ENCODE assay signal across 18 cellular contexts in genomic region chr13:31436478-31436877, GRCh38.
DNase-seq lines count a peak whose midpoint lies in the region; TF ChIP-seq lines count a peak whose summit lies in the region.
"Had no signal": no experiment of that assay in that cellular context is flagged by ENCODE, and none has a peak within 500 bp of the region (broad histone marks: within the 10 kb centered on the region; RNA-seq: fewer than 3 reads in every experiment).

No MANE protein-coding gene starts in this region.

- TF ChIP-seq CTCF in vagina (IDR thresholded peaks at IDR 0.05), result no peak

- no peaks in the 10 kb centered on the region for H3K4me1 ChIP-seq in vagina
- H3K4me1 ChIP-seq: A549, Peyer's patch, SJCRH30 had no signal

- H3K27me3 ChIP-seq in vagina, result no peaks in the 10 kb centered on the region
- H3K27me3 ChIP-seq: Peyer's patch, SJCRH30 had no signal

- H3K27ac ChIP-seq in vagina, result no peak overlapping the region
- H3K27ac ChIP-seq: A549, Peyer's patch, SJCRH30 had no signal

- no peak overlapping the region for H3K4me3 ChIP-seq in vagina
- H3K4me3 ChIP-seq: A549, Peyer's patch, SJCRH30 had no signal

- intact Hi-C loops in vagina (cut with DNase I), result no loop called here

- no peaks in the 10 kb centered on the region for H3K36me3 ChIP-seq in vagina
- H3K36me3 ChIP-seq: Peyer's patch, SJCRH30 had no signal

- H3K9me3 ChIP-seq in vagina, result no peaks in the 10 kb centered on the region
- H3K9me3 ChIP-seq: A549, Peyer's patch, SJCRH30 had no signal

- DNase-seq in LoVo (ENCODE audit: low spot score) (peak; percentile 41), astrocyte of the hippocampus (ENCODE audit: low read depth, low spot score) (peak; percentile 16), mucosa of gallbladder (ENCODE audit: low spot score) (peak; percentile 54), kidney glomerular epithelial cell (lab: John Stamatoyannopoulos, UW) (no peak), vagina (ENCODE audit: extremely low spot score in 2 of 2) (no peak), NCI-H2227 treated with DMSO at 0.1 percent for 48 hours (lab: John Stamatoyannopoulos, UW) (no peak), NCI-H187 (lab: John Stamatoyannopoulos, UW) (no peak)
- DNase-seq: DMS53, H7, HFFc6, KG1, NCI-H1105, NCI-H146, NCI-H2029 treated with DMSO at 0.1 percent for 48 hours, NCI-H524 treated with DMSO at 0.1 percent for 48 hours, Peyer's patch, SJCRH30 had no signal

- no peak for TF ChIP-seq POLR2A in vagina (IDR thresholded peaks at IDR 0.05)

Comparison
In these comparisons a context has a peak if more than half of its experiments do, and no peak if none do; other contexts are left out.
1. DNase-seq: peak in LoVo (single experiment), astrocyte of the hippocampus (single experiment) and mucosa of gallbladder (single experiment); none in kidney glomerular epithelial cell (single experiment), vagina (0 of 2), NCI-H2227 treated with DMSO at 0.1 percent for 48 hours (single experiment) and NCI-H187 (0 of 2).